10 cellular contexts compared by ENCODE assay signal in genomic region chr1:207805841-207806421, GRCh38. TPM values are rescaled to one million over a fixed set of nuclear protein-coding genes. Genes with fewer than 3 reads are reported as not detected.
A peak's percentile ranks its signal among the peaks of the same experiment; 100 is the strongest.
DNase-seq lines count a peak whose midpoint lies in the region; ATAC-seq, FAIRE-seq and TF ChIP-seq lines count a peak whose summit lies in the region.
"Had no signal": no experiment of that assay in that cellular context is flagged by ENCODE, and none has a peak within 500 bp of the region (broad histone marks: within the 10 kb centered on the region; RNA-seq: fewer than 3 reads in every experiment).

No MANE protein-coding gene starts in this region.

- H3K4me1 ChIP-seq in astrocyte (ENCODE audit: insufficient read depth, low read length) (peaks cover 14% of the 10 kb centered on the region), neural progenitor cell (no peaks in the 10 kb centered on the region)

- H3K9me3 ChIP-seq in astrocyte (ENCODE audit: insufficient read depth, low read depth, low read length): no peaks in the 10 kb centered on the region
- no peaks in the 10 kb centered on the region for H3K9me3 ChIP-seq in neural progenitor cell (ENCODE audit: low read depth)

- no peaks in the 10 kb centered on the region for H4K20me1 ChIP-seq in astrocyte (ENCODE audit: insufficient read depth, low read length)
- no peaks in the 10 kb centered on the region for H4K20me1 ChIP-seq in neural progenitor cell (ENCODE audit: low read depth)

- H3K4me3 ChIP-seq in astrocyte (ENCODE audit: insufficient read depth, low read depth, low read length) (no peak overlapping the region), neural progenitor cell (no peak overlapping the region)

- H3K9ac ChIP-seq in astrocyte (ENCODE audit: low read length) (no peak overlapping the region), neural progenitor cell (no peak overlapping the region)

- H3F3A ChIP-seq in neural progenitor cell (ENCODE audit: low read depth): no peaks in the 10 kb centered on the region

- H3K27ac ChIP-seq in astrocyte (ENCODE audit: low read depth, low read length) (peak overlapping the region; percentile 59), neural progenitor cell (no peak overlapping the region)

- H3K36me3 Mint-ChIP-seq in HFFc6 (ENCODE audit: low read depth) (peaks cover 63% of the 10 kb centered on the region), astrocyte (ENCODE audit: low read depth, unreplicated experiment) (peaks cover 4% of the 10 kb centered on the region), neural progenitor cell (peaks cover 12% of the 10 kb centered on the region)
- H3K36me3 Mint-ChIP-seq in stimulated activated naive B cell treated with anti-CD40 and anti-IgM and Interleukin-4, amounts not matched to agents 10 μg/mL and 1 μg/mL and 100 μg/mL, for 72 hours: peaks cover 59 to 74% of the 10 kb centered on the region in 2 donors

- H3K9me3 Mint-ChIP-seq in HFFc6 (no peaks in the 10 kb centered on the region), astrocyte (ENCODE audit: unreplicated experiment) (no peaks in the 10 kb centered on the region), neural progenitor cell (no peaks in the 10 kb centered on the region)
- no peaks in the 10 kb centered on the region for H3K9me3 Mint-ChIP-seq in stimulated activated naive B cell treated with anti-CD40 and anti-IgM and Interleukin-4, amounts not matched to agents 10 μg/mL and 1 μg/mL and 100 μg/mL, for 72 hours
- H3K9me3 Mint-ChIP-seq: brain, type B pancreatic cell had no signal

- peak; percentile 39 for FAIRE-seq in astrocyte (lab: Jason Lieb, UNC)

- H3K4me1 Mint-ChIP-seq in HFFc6 (ENCODE audit: low read depth): peaks cover 48% of the 10 kb centered on the region
- peaks cover 22% of the 10 kb centered on the region for H3K4me1 Mint-ChIP-seq in astrocyte (ENCODE audit: low read depth, unreplicated experiment)
- peaks cover 32 to 54% of the 10 kb centered on the region in 2 donors for H3K4me1 Mint-ChIP-seq in stimulated activated naive B cell treated with anti-CD40 and anti-IgM and Interleukin-4, amounts not matched to agents 10 μg/mL and 1 μg/mL and 100 μg/mL, for 72 hours
- no peaks in the 10 kb centered on the region for H3K4me1 Mint-ChIP-seq in neural progenitor cell
- H3K4me1 Mint-ChIP-seq: brain had no signal

- peak overlapping the region; percentile 74 for H2AFZ ChIP-seq in astrocyte (ENCODE audit: low read depth, low read length)
- no peak overlapping the region for H2AFZ ChIP-seq in neural progenitor cell (replicated peaks)

- H3K27me3 Mint-ChIP-seq in HFFc6 (ENCODE audit: insufficient read depth) (peaks cover 3% of the 10 kb centered on the region; the same call in 1 of the 2 replicates), astrocyte (ENCODE audit: low read depth, unreplicated experiment) (peaks cover 4% of the 10 kb centered on the region), neural progenitor cell (ENCODE audit: insufficient read depth, low read depth) (no peaks in the 10 kb centered on the region)
- no peaks in the 10 kb centered on the region for H3K27me3 Mint-ChIP-seq in stimulated activated naive B cell treated with anti-CD40 and anti-IgM and Interleukin-4, amounts not matched to agents 10 μg/mL and 1 μg/mL and 100 μg/mL, for 72 hours
- H3K27me3 Mint-ChIP-seq: brain, type B pancreatic cell had no signal

- no peak for TF ChIP-seq CTCF in HFFc6 (IDR thresholded peaks at IDR 0.05)
- no peak for TF ChIP-seq CTCF in astrocyte (IDR thresholded peaks at IDR 0.05; ENCODE audit: insufficient read depth, low read depth, low read length)
- TF ChIP-seq CTCF in neural progenitor cell (IDR thresholded peaks at IDR 0.05): no peak

- H3K79me2 ChIP-seq in astrocyte (ENCODE audit: insufficient read depth, low read length) (no peaks in the 10 kb centered on the region), neural progenitor cell (ENCODE audit: low read depth) (no peaks in the 10 kb centered on the region)

- no peaks in the 10 kb centered on the region for H3K36me3 ChIP-seq in astrocyte (ENCODE audit: insufficient read depth, low read length)
- H3K36me3 ChIP-seq in neural progenitor cell: no peaks in the 10 kb centered on the region

- H3K27ac Mint-ChIP-seq in HFFc6: peak overlapping the region; percentile 99
- H3K27ac Mint-ChIP-seq in astrocyte (ENCODE audit: unreplicated experiment): peak overlapping the region; percentile 91
- H3K27ac Mint-ChIP-seq in stimulated activated naive B cell treated with anti-CD40 and anti-IgM and Interleukin-4, amounts not matched to agents 10 μg/mL and 1 μg/mL and 100 μg/mL, for 72 hours: peak overlapping the region; percentile 75
- no peak overlapping the region for H3K27ac Mint-ChIP-seq in neural progenitor cell
- H3K27ac Mint-ChIP-seq: type B pancreatic cell had no signal

- peak; percentile 94 for DNase-seq in HFFc6
- peak; percentile 95 for DNase-seq in astrocyte (ENCODE audit: low read depth)
- peak; percentile 99 for DNase-seq in iris pigment epithelial cell (ENCODE audit: low read depth)
- DNase-seq in stimulated activated naive B cell treated with anti-CD40 and anti-IgM and Interleukin-4, amounts not matched to agents 10 μg/mL and 1 μg/mL and 100 μg/mL, for 72 hours: no peak
- DNase-seq in SKM-1 treated with dmso at 0.1 percent for 144 hours (lab: John Stamatoyannopoulos, UW; ENCODE audit: unreplicated experiment): no peak
- DNase-seq in neural progenitor cell (ENCODE audit: low spot score): no peak

- no peak for ATAC-seq in stimulated activated naive B cell treated with anti-CD40 and anti-IgM and Interleukin-4, amounts not matched to agents 10 μg/mL and 1 μg/mL and 100 μg/mL, for 72 hours (replicated peaks)
- ATAC-seq in HG03097 (IDR thresholded peaks at IDR 0.05; ENCODE audit: low FRiP score, unreplicated experiment) (no peak), GM19328 (IDR thresholded peaks at IDR 0.05; ENCODE audit: unreplicated experiment) (no peak)

- H3K4me3 Mint-ChIP-seq in HFFc6 (peak overlapping the region; percentile 78), astrocyte (ENCODE audit: unreplicated experiment) (peak overlapping the region; percentile 40), neural progenitor cell (no peak overlapping the region)
- no peak overlapping the region for H3K4me3 Mint-ChIP-seq in stimulated activated naive B cell treated with anti-CD40 and anti-IgM and Interleukin-4, amounts not matched to agents 10 μg/mL and 1 μg/mL and 100 μg/mL, for 72 hours
- H3K4me3 Mint-ChIP-seq: type B pancreatic cell had no signal

- H3K4me2 ChIP-seq in astrocyte (ENCODE audit: low read length): peak overlapping the region; percentile 59
- no peak overlapping the region for H3K4me2 ChIP-seq in neural progenitor cell

- H3K27me3 ChIP-seq in astrocyte (ENCODE audit: insufficient read depth, low read length) (no peaks in the 10 kb centered on the region), neural progenitor cell (no peaks in the 10 kb centered on the region)

RNA-seq across cellular contexts. Expression of gene CD46, which starts 54.1 kb away (rescaled TPM):
- 100 to 1,000 TPM; 134 to 152 (median 142) TPM for total RNA-seq in HFFc6 (2021; fragmentation: NEBNext Ultra II Directional; extraction: Animal tissue kit (Norgen Biotek cat#: 25700))
- total RNA-seq in astrocyte (175 and 176 TPM in 2 replicates), neural progenitor cell (ENCODE audit: low replicate concordance) (112 and 186 TPM in 2 replicates)

Comparison
In these comparisons a context has a peak if more than half of its experiments do, and no peak if none do; other contexts are left out.
1. DNase-seq: peak in HFFc6 (single experiment), astrocyte (single experiment) and iris pigment epithelial cell (single experiment); none in stimulated activated naive B cell treated with anti-CD40 and anti-IgM and Interleukin-4, amounts not matched to agents 10 μg/mL and 1 μg/mL and 100 μg/mL, for 72 hours (single experiment), SKM-1 treated with dmso at 0.1 percent for 144 hours (single experiment) and neural progenitor cell (single experiment).
2. H3K4me3 Mint-ChIP-seq: peak in HFFc6 (single experiment) and astrocyte (single experiment); none in stimulated activated naive B cell treated with anti-CD40 and anti-IgM and Interleukin-4, amounts not matched to agents 10 μg/mL and 1 μg/mL and 100 μg/mL, for 72 hours (0 of 2) and neural progenitor cell (single experiment).